16 cellular contexts compared by ENCODE assay signal in genomic region chr11:132078230-132078629, GRCh38.
DNase-seq lines count a peak whose midpoint lies in the region; TF ChIP-seq lines count a peak whose summit lies in the region.
"Had no signal": no experiment of that assay in that cellular context is flagged by ENCODE, and none has a peak within 500 bp of the region (broad histone marks: within the 10 kb centered on the region; RNA-seq: fewer than 3 reads in every experiment).

No MANE protein-coding gene starts in this region.

- POLR2A ChIA-PET in PC-9 (lab: Charles Lee; ENCODE audit: unreplicated experiment), result no interaction called here

- no peaks in the 10 kb centered on the region for H3F3A ChIP-seq in PC-9 (ENCODE audit: insufficient read depth, low read depth)

- H3K9me2 ChIP-seq in PC-9 (ENCODE audit: insufficient read depth), result no peaks in the 10 kb centered on the region

- DNase-seq in G401 (ENCODE audit: low spot score) (peak; percentile 93), caudate nucleus (lab: John Stamatoyannopoulos, UW) (peak in 32 of 61 donors; percentile 6 to 78 (median 34)), head of caudate nucleus (peak in 32 of 42 donors; percentile 15 to 75 (median 43)), nucleus accumbens (lab: John Stamatoyannopoulos, UW) (peak in 29 of 56 donors; percentile 3 to 78 (median 42)), WERI-Rb-1 (no peak), PC-9 (no peak), D341Med (ENCODE audit: low spot score) (no peak), NCI-H2029 (lab: John Stamatoyannopoulos, UW) (no peak)
- DNase-seq: 8988T; CD8-positive, alpha-beta memory T cell; DMS53; GF-D8; NCI-H1105; NCI-H1694 treated with DMSO at 0.1 percent for 48 hours; SJCRH30 had no signal

- TF ChIP-seq CTCF in WERI-Rb-1 (IDR thresholded peaks at IDR 0.05; ENCODE audit: low read depth, low read length) (no peak), PC-9 (conservative IDR thresholded peaks at IDR 0.05) (no peak)

- H3K79me2 ChIP-seq in PC-9 (ENCODE audit: low read depth), result no peaks in the 10 kb centered on the region

- no peaks in the 10 kb centered on the region for H3K4me1 ChIP-seq in PC-9 (replicated peaks; ENCODE audit: insufficient read depth)
- H3K4me1 ChIP-seq: SJCRH30 had no signal

- in situ Hi-C loops in G401 (cut with HindIII; ENCODE audit: low sequenced_read_pairs), result no loop called here

- H3K27me3 ChIP-seq in WERI-Rb-1 (ENCODE audit: insufficient read depth, low read depth, severe bottlenecking), result no peaks in the 10 kb centered on the region
- H3K27me3 ChIP-seq in PC-9 (ENCODE audit: insufficient read depth, low read depth), result no peaks in the 10 kb centered on the region
- H3K27me3 ChIP-seq: SJCRH30 had no signal

- intact Hi-C loops in head of caudate nucleus (cut with DNase I), result no loop called here
- intact Hi-C loops in PC-9 (cut with micrococcal nuclease; ENCODE audit: unreplicated experiment), result no loop called here

- BruUV-seq in PC-9 (replicated peaks; lab: Mats Ljungman, UMichigan), result no TSS peak

- no peaks in the 10 kb centered on the region for H3K9me3 ChIP-seq in WERI-Rb-1 (ENCODE audit: severe bottlenecking)
- no peaks in the 10 kb centered on the region for H3K9me3 ChIP-seq in PC-9 (ENCODE audit: insufficient read depth, low read depth)
- H3K9me3 ChIP-seq: SJCRH30 had no signal

- no peaks in the 10 kb centered on the region for H4K20me1 ChIP-seq in PC-9 (ENCODE audit: insufficient read depth)

- no peak overlapping the region for H2AFZ ChIP-seq in PC-9

- H3K27ac ChIP-seq in caudate nucleus (ENCODE audit: low read depth, low read length), result peak overlapping the region; percentile 11
- H3K27ac ChIP-seq in WERI-Rb-1, result no peak overlapping the region
- H3K27ac ChIP-seq in PC-9, result no peak overlapping the region
- H3K27ac ChIP-seq: KMS-11, SJCRH30 had no signal

- no peak overlapping the region for H3K4me3 ChIP-seq in WERI-Rb-1 (ENCODE audit: low read depth, low read length)
- H3K4me3 ChIP-seq in PC-9, result no peak overlapping the region
- H3K4me3 ChIP-seq: SJCRH30 had no signal

- no peak overlapping the region for H3K4me2 ChIP-seq in PC-9
- H3K4me2 ChIP-seq: KMS-11 had no signal

- no peaks in the 10 kb centered on the region for H3K36me3 ChIP-seq in WERI-Rb-1
- no peaks in the 10 kb centered on the region for H3K36me3 ChIP-seq in PC-9 (ENCODE audit: low read depth)
- H3K36me3 ChIP-seq: SJCRH30 had no signal

- CTCF ChIA-PET in PC-9 (lab: Charles Lee), result no interaction called here

Comparison
In these comparisons a context has a peak if more than half of its experiments do, and no peak if none do; other contexts are left out.
1. DNase-seq: peak in G401 (single experiment), caudate nucleus (32 of 61), head of caudate nucleus (32 of 42) and nucleus accumbens (29 of 56); none in WERI-Rb-1 (single experiment), PC-9 (0 of 2), D341Med (single experiment) and NCI-H2029 (single experiment).